ENCODE assay signal across 7 cellular contexts in genomic region chr1:148514310-148514709, GRCh38. TPM values are rescaled to one million over a fixed set of nuclear protein-coding genes. Genes with fewer than 3 reads are reported as not detected.
"Had no signal": no experiment of that assay in that cellular context is flagged by ENCODE, and none has a peak within 500 bp of the region (broad histone marks: within the 10 kb centered on the region; RNA-seq: fewer than 3 reads in every experiment).

No MANE protein-coding gene starts in this region.

RNA-seq across cellular contexts. Expression of gene PPIAL4G, which starts 31.2 kb away (rescaled TPM):
- total RNA-seq: K562, M059J, PC-3, Peyer's patch, Right ventricle myocardium superior, SJSA1 had no signal
- polyA plus RNA-seq: K562, SK-N-SH had no signal
